In genomic region chr6:155418017-155418749, GRCh38 we compare ENCODE assay signal across 8 cellular contexts. TPM values are rescaled to one million over a fixed set of nuclear protein-coding genes. Genes with fewer than 3 reads are reported as not detected.
DNase-seq lines count a peak whose midpoint lies in the region; ATAC-seq and TF ChIP-seq lines count a peak whose summit lies in the region.

No MANE protein-coding gene starts in this region.

- DNase-seq in activated gamma-delta T cell treated with Interleukin-2 at 50 U/mL for 16 hours (peak; percentile 14), activated gamma-delta T cell (lab: John Stamatoyannopoulos, UW) (no peak), lower lobe of right lung (no peak), midbrain (lab: John Stamatoyannopoulos, UW) (no peak)
- DNase-seq in activated naive CD8-positive, alpha-beta T cell treated with anti-CD3 and anti-CD28 coated beads, Interleukin-2, amount 50 U/mL, for 24 hours: peak; percentile 57
- peak; percentile 23 to 83 for DNase-seq in stimulated activated effector memory CD8-positive, alpha-beta T cell treated with anti-CD3 and anti-CD28 coated beads, Interleukin-12 subunit alpha, Interleukin-12 subunit beta, amount 100 ng/mL, for 72 hours (ENCODE audit: low spot score in 2 of 2)

- H3K27me3 Mint-ChIP-seq in activated naive CD8-positive, alpha-beta T cell treated with anti-CD3 and anti-CD28 coated beads, Interleukin-2, amount 50 U/mL, for 24 hours: no peaks in the 10 kb centered on the region

- no peaks in the 10 kb centered on the region for H3K9me3 Mint-ChIP-seq in activated naive CD8-positive, alpha-beta T cell treated with anti-CD3 and anti-CD28 coated beads, Interleukin-2, amount 50 U/mL, for 24 hours
- H3K9me3 Mint-ChIP-seq in stimulated activated effector memory CD8-positive, alpha-beta T cell treated with anti-CD3 and anti-CD28 coated beads, Interleukin-12 subunit alpha, Interleukin-12 subunit beta, amount 100 ng/mL, for 72 hours: no peaks in the 10 kb centered on the region

- no peaks in the 10 kb centered on the region for H3K36me3 Mint-ChIP-seq in activated naive CD8-positive, alpha-beta T cell treated with anti-CD3 and anti-CD28 coated beads, Interleukin-2, amount 50 U/mL, for 24 hours (ENCODE audit: low read depth)
- no peaks in the 10 kb centered on the region for H3K36me3 Mint-ChIP-seq in stimulated activated effector memory CD8-positive, alpha-beta T cell treated with anti-CD3 and anti-CD28 coated beads, Interleukin-12 subunit alpha, Interleukin-12 subunit beta, amount 100 ng/mL, for 72 hours

- no peaks in the 10 kb centered on the region for H3K27me3 ChIP-seq in lower lobe of right lung (ENCODE audit: low read depth)

- peak overlapping the region; percentile 27 for H3K4me3 ChIP-seq in lower lobe of right lung

- peak overlapping the region; percentile 74 for H3K4me3 Mint-ChIP-seq in activated naive CD8-positive, alpha-beta T cell treated with anti-CD3 and anti-CD28 coated beads, Interleukin-2, amount 50 U/mL, for 24 hours
- peak overlapping the region; percentile 68 for H3K4me3 Mint-ChIP-seq in stimulated activated effector memory CD8-positive, alpha-beta T cell treated with anti-CD3 and anti-CD28 coated beads, Interleukin-12 subunit alpha, Interleukin-12 subunit beta, amount 100 ng/mL, for 72 hours

- H3K36me3 ChIP-seq in lower lobe of right lung: no peaks in the 10 kb centered on the region

- no peak for TF ChIP-seq CTCF in lower lobe of right lung (IDR thresholded peaks at IDR 0.05)

- no peaks in the 10 kb centered on the region for H3K9me3 ChIP-seq in lower lobe of right lung

- peak overlapping the region; percentile 32 for H3K27ac ChIP-seq in lower lobe of right lung

- H3K4me1 Mint-ChIP-seq in activated naive CD8-positive, alpha-beta T cell treated with anti-CD3 and anti-CD28 coated beads, Interleukin-2, amount 50 U/mL, for 24 hours: peaks cover 51% of the 10 kb centered on the region
- peaks cover 37% of the 10 kb centered on the region for H3K4me1 Mint-ChIP-seq in stimulated activated effector memory CD8-positive, alpha-beta T cell treated with anti-CD3 and anti-CD28 coated beads, Interleukin-12 subunit alpha, Interleukin-12 subunit beta, amount 100 ng/mL, for 72 hours

- peak; percentile 69 for ATAC-seq in HG03354 (IDR thresholded peaks at IDR 0.05; ENCODE audit: poor library complexity, severe bottlenecking, unreplicated experiment)
- peak; percentile 73 for ATAC-seq in SK-N-SH treated with all-trans-retinoic acid at 6 μM for 48 hours
- ATAC-seq in activated naive CD8-positive, alpha-beta T cell treated with anti-CD3 and anti-CD28 coated beads, Interleukin-2, amount 50 U/mL, for 24 hours: peak; percentile 91
- peak; percentile 66 to 79 for ATAC-seq in lower lobe of right lung
- ATAC-seq in stimulated activated effector memory CD8-positive, alpha-beta T cell treated with anti-CD3 and anti-CD28 coated beads, Interleukin-12 subunit alpha, Interleukin-12 subunit beta, amount 100 ng/mL, for 72 hours: peak; percentile 84

- H3K4me1 ChIP-seq in lower lobe of right lung: peaks cover 18% of the 10 kb centered on the region

- intact Hi-C loops in lower lobe of right lung (cut with DNase I): no loop called here

- peak overlapping the region; percentile 99 for H3K27ac Mint-ChIP-seq in activated naive CD8-positive, alpha-beta T cell treated with anti-CD3 and anti-CD28 coated beads, Interleukin-2, amount 50 U/mL, for 24 hours
- H3K27ac Mint-ChIP-seq in stimulated activated effector memory CD8-positive, alpha-beta T cell treated with anti-CD3 and anti-CD28 coated beads, Interleukin-12 subunit alpha, Interleukin-12 subunit beta, amount 100 ng/mL, for 72 hours: peak overlapping the region; percentile 98

TF ChIP-seq in SK-N-SH treated with all-trans-retinoic acid at 6 μM for 48 hours, 23 proteins besides CTCF, POLR2A, EP300 and RAD21 (continues in another document):
- TF ChIP-seq SNAI2 (CRISPR knock-in tag; IDR thresholded peaks at IDR 0.05): no peak
- no peak for TF ChIP-seq BACH2 (CRISPR knock-in tag; IDR thresholded peaks at IDR 0.05; ENCODE audit: borderline replicate concordance)
- TF ChIP-seq PATZ1 (CRISPR knock-in tag; IDR thresholded peaks at IDR 0.05; ENCODE audit: borderline replicate concordance): no peak
- no peak for TF ChIP-seq GLIS3 (CRISPR knock-in tag; IDR thresholded peaks at IDR 0.05)
- no peak for TF ChIP-seq RARB (CRISPR knock-in tag; IDR thresholded peaks at IDR 0.05)
- TF ChIP-seq TSHZ2 (CRISPR knock-in tag; IDR thresholded peaks at IDR 0.05): no peak
- no peak for TF ChIP-seq ARNTL (CRISPR knock-in tag; IDR thresholded peaks at IDR 0.05; ENCODE audit: borderline replicate concordance, low read depth)
- no peak for TF ChIP-seq OSR1 (CRISPR knock-in tag; IDR thresholded peaks at IDR 0.05)
- no peak for TF ChIP-seq POU6F1 (CRISPR knock-in tag; IDR thresholded peaks at IDR 0.05; ENCODE audit: borderline replicate concordance, low read depth)
- no peak for TF ChIP-seq ZNF70 (CRISPR knock-in tag; IDR thresholded peaks at IDR 0.05)
- no peak for TF ChIP-seq CSDC2 (CRISPR knock-in tag; IDR thresholded peaks at IDR 0.05)
- no peak for TF ChIP-seq ESRRG (CRISPR knock-in tag; IDR thresholded peaks at IDR 0.05)
- no peak for TF ChIP-seq ZC3H10 (CRISPR knock-in tag; IDR thresholded peaks at IDR 0.05)
- TF ChIP-seq ZNF565 (CRISPR knock-in tag; conservative IDR thresholded peaks at IDR 0.05; ENCODE audit: low read depth): no peak
- TF ChIP-seq ISL1 (CRISPR knock-in tag; IDR thresholded peaks at IDR 0.05): no peak
- no peak for TF ChIP-seq ZNF8 (CRISPR knock-in tag; IDR thresholded peaks at IDR 0.05)
- TF ChIP-seq PPARA (CRISPR knock-in tag; IDR thresholded peaks at IDR 0.05; ENCODE audit: borderline replicate concordance): no peak
- no peak for TF ChIP-seq ZFP3 (CRISPR knock-in tag; IDR thresholded peaks at IDR 0.05)
- no peak for TF ChIP-seq CSRNP3 (CRISPR knock-in tag; IDR thresholded peaks at IDR 0.05)

RNA-seq across cellular contexts. Expression of gene NOX3, which starts 37.5 kb away (rescaled TPM):
- not detected for total RNA-seq in lower lobe of right lung

Comparison
In these comparisons a context has a peak if more than half of its experiments do, and no peak if none do; other contexts are left out.
1. DNase-seq: peak in activated gamma-delta T cell treated with Interleukin-2 at 50 U/mL for 16 hours (single experiment), activated naive CD8-positive, alpha-beta T cell treated with anti-CD3 and anti-CD28 coated beads, Interleukin-2, amount 50 U/mL, for 24 hours (single experiment) and stimulated activated effector memory CD8-positive, alpha-beta T cell treated with anti-CD3 and anti-CD28 coated beads, Interleukin-12 subunit alpha, Interleukin-12 subunit beta, amount 100 ng/mL, for 72 hours (2 of 2); none in activated gamma-delta T cell (single experiment), lower lobe of right lung (single experiment) and midbrain (single experiment).
2. Peak in every context shown above with its lines, with median percentiles within 50 percentile points of each other: ATAC-seq.